In genomic region chr10:29949411-29950011, GRCh38 we compare ENCODE assay signal across 8 cellular contexts.
A peak's percentile ranks its signal among the peaks of the same experiment; 100 is the strongest.
DNase-seq lines count a peak whose midpoint lies in the region; ATAC-seq and TF ChIP-seq lines count a peak whose summit lies in the region.

No MANE protein-coding gene starts in this region.

- H3K27ac Mint-ChIP-seq in mesothelial cell of epicardium = peak overlapping the region; percentile 92

- H3K9me3 Mint-ChIP-seq in mesothelial cell of epicardium = no peaks in the 10 kb centered on the region

- peaks cover 58% of the 10 kb centered on the region for H3K4me1 Mint-ChIP-seq in mesothelial cell of epicardium

- no peaks in the 10 kb centered on the region for H3K27me3 ChIP-seq in breast epithelium

- no peak overlapping the region for H3K4me3 Mint-ChIP-seq in mesothelial cell of epicardium

- TF ChIP-seq CTCF in breast epithelium (IDR thresholded peaks at IDR 0.05) = no peak
- no peak for TF ChIP-seq CTCF in mesothelial cell of epicardium (IDR thresholded peaks at IDR 0.05; ENCODE audit: unreplicated experiment)

- intact Hi-C loops in breast epithelium (cut with DNase I; ENCODE audit: low total_unique reads) = no loop called here

- TF ChIP-seq POLR2A in breast epithelium (IDR thresholded peaks at IDR 0.05) = no peak

- H3K4me1 ChIP-seq in breast epithelium = peaks cover 9 to 17% of the 10 kb centered on the region in 2 donors

- H3K9me3 ChIP-seq in breast epithelium = no peaks in the 10 kb centered on the region

- no peaks in the 10 kb centered on the region for H3K27me3 Mint-ChIP-seq in mesothelial cell of epicardium (ENCODE audit: low read depth)

- H3K27ac ChIP-seq in breast epithelium = peak overlapping the region; percentile 80 to 90

- peak overlapping the region in 1 of 3 donors; percentile 2 for H3K4me3 ChIP-seq in breast epithelium

- DNase-seq in ACHN (peak; percentile 88), KBM-7 (peak; percentile 27), breast epithelium (ENCODE audit: low spot score in 2 of 2) (no peak), mesothelial cell of epicardium (ENCODE audit: low spot score in 2 of 2, unreplicated experiment in 2 of 2) (no peak), NCI-H2081 (lab: John Stamatoyannopoulos, UW) (no peak), SHP77 (lab: John Stamatoyannopoulos, UW) (no peak)

- H3K36me3 ChIP-seq in breast epithelium = no peaks in the 10 kb centered on the region

- in situ Hi-C loops in ACHN (cut with HindIII; ENCODE audit: low pct_ligation_motif_present, low pct_unique_long_range_greater_than_20kb, low sequenced_read_pairs) (no loop called here), KBM-7 (cut with MboI; ENCODE audit: low pct_unique_long_range_greater_than_20kb, low sequenced_read_pairs) (no loop called here)

- H3K36me3 Mint-ChIP-seq in mesothelial cell of epicardium = no peaks in the 10 kb centered on the region

- ATAC-seq in HG02884 (IDR thresholded peaks at IDR 0.05; ENCODE audit: unreplicated experiment) (no peak), HG02588 (IDR thresholded peaks at IDR 0.05; ENCODE audit: unreplicated experiment) (no peak)

Comparison
In these comparisons a context has a peak if more than half of its experiments do, and no peak if none do; other contexts are left out.
1. DNase-seq: peak in ACHN (single experiment) and KBM-7 (single experiment); none in breast epithelium (0 of 2), mesothelial cell of epicardium (0 of 2), NCI-H2081 (0 of 2) and SHP77 (0 of 2).